2 cellular contexts compared by ENCODE assay signal in the genomic region with DNA sequence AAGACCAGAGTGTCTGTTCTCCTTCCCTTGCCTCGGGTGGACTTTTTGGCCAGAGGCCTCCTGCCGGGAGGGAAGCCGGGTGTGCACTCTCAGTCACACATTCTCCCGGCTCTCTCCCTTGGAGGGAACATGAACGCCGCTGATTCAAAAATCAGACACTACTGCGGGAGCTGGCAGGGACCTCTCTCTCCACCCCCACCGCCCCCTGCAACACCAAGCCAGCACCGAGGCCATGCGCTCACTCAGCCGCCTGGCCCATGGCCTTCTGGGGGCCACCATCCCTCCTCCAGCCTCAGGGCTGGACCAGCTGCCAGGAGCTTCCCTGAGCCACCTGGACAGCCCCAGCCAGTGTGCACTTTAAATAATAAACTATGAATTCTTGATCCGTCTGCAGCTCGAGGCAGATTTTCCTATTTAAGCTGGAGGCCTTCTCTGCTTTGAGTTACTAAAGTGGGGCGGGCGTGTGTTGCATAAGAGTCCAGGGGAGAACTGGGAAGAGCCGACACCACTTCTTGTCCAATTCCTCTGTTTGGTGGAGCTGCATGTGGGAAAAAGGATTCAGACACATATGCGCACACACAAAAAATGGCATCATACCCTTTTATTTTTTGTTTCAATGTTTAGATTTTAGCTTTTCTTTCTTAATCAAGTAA.
TF ChIP-seq lines count a peak whose summit lies in the region.

No MANE protein-coding gene starts in this region.

TF ChIP-seq in SK-N-SH, 30 proteins besides CTCF, POLR2A, EP300 and RAD21 (continued from another document):
- TF ChIP-seq, protein P1, sequence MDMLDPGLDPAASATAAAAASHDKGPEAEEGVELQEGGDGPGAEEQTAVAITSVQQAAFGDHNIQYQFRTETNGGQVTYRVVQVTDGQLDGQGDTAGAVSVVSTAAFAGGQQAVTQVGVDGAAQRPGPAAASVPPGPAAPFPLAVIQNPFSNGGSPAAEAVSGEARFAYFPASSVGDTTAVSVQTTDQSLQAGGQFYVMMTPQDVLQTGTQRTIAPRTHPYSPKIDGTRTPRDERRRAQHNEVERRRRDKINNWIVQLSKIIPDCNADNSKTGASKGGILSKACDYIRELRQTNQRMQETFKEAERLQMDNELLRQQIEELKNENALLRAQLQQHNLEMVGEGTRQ (IDR thresholded peaks at IDR 0.05; ENCODE audit: borderline replicate concordance, low read depth, low read length), result no peak
- TF ChIP-seq RFX5 (IDR thresholded peaks at IDR 0.05; ENCODE audit: low read length), result no peak

TF ChIP-seq in SK-N-SH treated with all-trans-retinoic acid at 6 μM for 48 hours, 23 proteins besides CTCF, POLR2A, EP300 and RAD21 (continued from another document):
- TF ChIP-seq ZC3H10 (CRISPR knock-in tag; IDR thresholded peaks at IDR 0.05) (no peak), TOX (CRISPR knock-in tag; IDR thresholded peaks at IDR 0.05; ENCODE audit: borderline replicate concordance) (no peak)
TF ChIP-seq in SK-N-SH treated with all-trans-retinoic acid at 6 μM for 48 hours: peak in this region for 0.
